Comparison of ENCODE assay signal across 8 cellular contexts in genomic region chr11:57249384-57250319, GRCh38. TPM values are rescaled to one million over a fixed set of nuclear protein-coding genes. Genes with fewer than 3 reads are reported as not detected.
DNase-seq lines count a peak whose midpoint lies in the region; ATAC-seq and TF ChIP-seq lines count a peak whose summit lies in the region.

No MANE protein-coding gene starts in this region.

- ATAC-seq in GM19351 (IDR thresholded peaks at IDR 0.05; ENCODE audit: unreplicated experiment) = peak; percentile 54
- no peak for ATAC-seq in HG03097 (IDR thresholded peaks at IDR 0.05; ENCODE audit: low FRiP score, unreplicated experiment)

- H3K4me3 ChIP-seq in HL-60 (replicated peaks; ENCODE audit: insufficient read depth, low read length) = no peak overlapping the region
- no peak overlapping the region for H3K4me3 ChIP-seq in Peyer's patch
- no peak overlapping the region for H3K4me3 ChIP-seq in adrenal gland
- H3K4me3 ChIP-seq in skeletal muscle satellite cell (ENCODE audit: low read length) = peak overlapping the region; percentile 36

- H3K9ac ChIP-seq in skeletal muscle satellite cell (ENCODE audit: low read depth, low read length) = no peak overlapping the region

- H3K4me2 ChIP-seq in skeletal muscle satellite cell (ENCODE audit: low read length) = peak overlapping the region; percentile 68

- no peaks in the 10 kb centered on the region for H3K9me3 ChIP-seq in Peyer's patch
- no peaks in the 10 kb centered on the region for H3K9me3 ChIP-seq in adrenal gland (replicated peaks in 1 of 3)
- no peaks in the 10 kb centered on the region for H3K9me3 ChIP-seq in skeletal muscle satellite cell (replicated peaks; ENCODE audit: low read length)

- TF ChIP-seq CTCF in HL-60 (IDR thresholded peaks at IDR 0.05; ENCODE audit: insufficient read depth, low read length) (peak; percentile 75), Peyer's patch (IDR thresholded peaks at IDR 0.05) (peak; percentile 26 to 81 (median 72)), adrenal gland (IDR thresholded peaks at IDR 0.05) (peak; percentile 77 to 93 (median 86))

- no peak overlapping the region for H3K27ac ChIP-seq in HL-60 (replicated peaks)
- H3K27ac ChIP-seq in Peyer's patch = no peak overlapping the region
- H3K27ac ChIP-seq in adrenal gland = no peak overlapping the region

- no peaks in the 10 kb centered on the region for H3K4me1 ChIP-seq in Peyer's patch
- H3K4me1 ChIP-seq in adrenal gland (replicated peaks in 1 of 2) = peaks cover 0 to 6% of the 10 kb centered on the region in 2 donors
- peaks cover 8% of the 10 kb centered on the region for H3K4me1 ChIP-seq in skeletal muscle satellite cell (ENCODE audit: control insufficient read depth, insufficient read depth, low read length)

- in situ Hi-C loops in Caki2 (cut with HindIII; ENCODE audit: low pct_unique_long_range_greater_than_20kb, low sequenced_read_pairs) = no loop called here

- DNase-seq in Caki2 (ENCODE audit: low read depth) = peak; percentile 21
- DNase-seq in HL-60 (ENCODE audit: low read depth in 1 of 2, low spot score in 1 of 2) = peak; percentile 7 to 36
- DNase-seq in Peyer's patch = peak in 2 of 3 donors; percentile 76 to 77
- peak; percentile 40 to 85 (median 67) for DNase-seq in adrenal gland
- peak; percentile 29 for DNase-seq in hepatic stellate cell (ENCODE audit: low spot score)

- TF ChIP-seq POLR2A in Peyer's patch (IDR thresholded peaks at IDR 0.05) (no peak), adrenal gland (IDR thresholded peaks at IDR 0.05) (no peak)

- H3K36me3 ChIP-seq in Peyer's patch (no peaks in the 10 kb centered on the region), adrenal gland (replicated peaks in 1 of 2) (no peaks in the 10 kb centered on the region), skeletal muscle satellite cell (ENCODE audit: insufficient read depth, low read length) (no peaks in the 10 kb centered on the region)

- WGBS in adrenal gland, 4 donors = 29 to 32% (median 31%) methylated on average over 10 of the region's 10 CpGs

- intact Hi-C loops in adrenal gland (cut with DNase I) = loop anchor here (2.0 to 10.0 kb wide), 4 partner anchors 105 to 407 kb away; no protein-coding TSS in a partner anchor

- H3K27me3 ChIP-seq in HL-60 (ENCODE audit: insufficient read depth, poor library complexity, severe bottlenecking) = peaks cover 21% of the 10 kb centered on the region
- no peaks in the 10 kb centered on the region for H3K27me3 ChIP-seq in Peyer's patch
- no peaks in the 10 kb centered on the region for H3K27me3 ChIP-seq in adrenal gland
- peaks cover 7% of the 10 kb centered on the region for H3K27me3 ChIP-seq in skeletal muscle satellite cell (ENCODE audit: control insufficient read depth, insufficient read depth, low read length)

RNA-seq across cellular contexts. Expression of gene APLNR, which starts 12.6 kb away (rescaled TPM):
- total RNA-seq in Caki2 (2014; rRNA removed; shearing (Covaris generic); ENCODE audit: low replicate concordance) = not detected in 2 replicates
- total RNA-seq in Peyer's patch (1 to 10 TPM in 1 of 4 donors, under 1 TPM in 3; 0.18 to 1.1 (median 0.65) TPM), adrenal gland (10 to 100 TPM in 3 of 8 donors, 1 to 10 TPM in 5; 3.4 to 30.1 (median 6.5) TPM)
- 1 to 10 TPM; 1.1 to 2.5 (median 2.1) TPM for polyA plus RNA-seq in adrenal gland
- not detected in 2 replicates for total RNA-seq in skeletal muscle satellite cell (2012; rRNA removed)

Comparison
In these comparisons a context has a peak if more than half of its experiments do, and no peak if none do; other contexts are left out.
1. DNase-seq: peak in every context shown above with its lines; median percentile 76 in Peyer's patch; 67 in adrenal gland; 29 in hepatic stellate cell; 22 in HL-60; 21 in Caki2.